Comparison of ENCODE assay signal across 8 cellular contexts in genomic region chr10:100986952-100987684, GRCh38. TPM values are rescaled to one million over a fixed set of nuclear protein-coding genes. Genes with fewer than 3 reads are reported as not detected.
DNase-seq lines count a peak whose midpoint lies in the region; ATAC-seq and TF ChIP-seq lines count a peak whose summit lies in the region.

MRPL43 (minus strand) TSS chr10:100987497; CDS start chr10:100987443, 54 bp downstream.
TWNK (plus strand) TSS chr10:100987543; CDS start chr10:100988211, 668 bp downstream.

- DNase-seq in DMS114 treated with DMSO at 0.1 percent for 48 hours (lab: John Stamatoyannopoulos, UW; ENCODE audit: unreplicated experiment): peak; percentile 82
- DNase-seq in IMR-90: peak; percentile 64
- peak; percentile 87 for DNase-seq in RKO (ENCODE audit: low spot score)
- DNase-seq in activated T-helper 1 cell treated with anti-CD3 and anti-CD28 coated beads, Interleukin-12 subunit alpha, Interleukin-12 subunit beta, Interleukin-2, Interleukin-4 antibody, amounts not matched to agents 30 ng/mL and 10 ng/mL and 1 ng/mL, durations not matched to agents 14 hours and 24 hours and 36 hours (ENCODE audit: low spot score): peak; percentile 80
- DNase-seq in fibroblast of gingiva (ENCODE audit: low read depth): peak; percentile 51
- peak; percentile 79 for DNase-seq in naive B cell
- DNase-seq in stimulated activated effector memory CD8-positive, alpha-beta T cell treated with anti-CD3 and anti-CD28 coated beads, Interleukin-12 subunit alpha, Interleukin-12 subunit beta, amount 100 ng/mL, for 72 hours (ENCODE audit: low spot score in 2 of 2): peak; percentile 65 to 90

- H4K5ac ChIP-seq in IMR-90 (ENCODE audit: low read depth, low read length): peak within 1 kb of the TSS; percentile 96

- no peak for TF ChIP-seq CTCF in IMR-90 (conservative IDR thresholded peaks at IDR 0.05; ENCODE audit: low read depth, low read length)

- peaks cover 31% of the 10 kb centered on the region for H3K36me3 ChIP-seq in IMR-90 (ENCODE audit: control insufficient read depth, insufficient read depth, low read length)

- H3K4me1 Mint-ChIP-seq in activated T-helper 1 cell treated with anti-CD3 and anti-CD28 coated beads, Interleukin-12 subunit alpha, Interleukin-12 subunit beta, Interleukin-2, Interleukin-4 antibody, amounts not matched to agents 30 ng/mL and 10 ng/mL and 1 ng/mL, durations not matched to agents 14 hours and 24 hours and 36 hours (ENCODE audit: low read depth): peaks cover 24% of the 10 kb centered on the region
- peaks cover 29 to 48% (median 36%) of the 10 kb centered on the region in 3 donors for H3K4me1 Mint-ChIP-seq in naive B cell
- peaks cover 53% of the 10 kb centered on the region for H3K4me1 Mint-ChIP-seq in stimulated activated effector memory CD8-positive, alpha-beta T cell treated with anti-CD3 and anti-CD28 coated beads, Interleukin-12 subunit alpha, Interleukin-12 subunit beta, amount 100 ng/mL, for 72 hours

- peaks cover 9% of the 10 kb centered on the region for H3K9me1 ChIP-seq in IMR-90 (ENCODE audit: insufficient read depth, low read length)

- peak within 1 kb of the TSS; percentile 87 for H3K56ac ChIP-seq in IMR-90 (ENCODE audit: extremely low read depth, insufficient read depth, low read length)

- peak within 1 kb of the TSS; percentile 99 for H2AFZ ChIP-seq in IMR-90 (replicated peaks; ENCODE audit: low read length, poor library complexity)

- peak within 1 kb of the TSS; percentile 94 for H3K23ac ChIP-seq in IMR-90 (ENCODE audit: low read depth, low read length)

- H2BK15ac ChIP-seq in IMR-90 (ENCODE audit: low read depth, low read length): 0 out of 3 replicates have a peak within 1 kb of the TSS, but pooled peaks have one; percentile 51

- no peaks in the 10 kb centered on the region for H3K27me3 Mint-ChIP-seq in activated T-helper 1 cell treated with anti-CD3 and anti-CD28 coated beads, Interleukin-12 subunit alpha, Interleukin-12 subunit beta, Interleukin-2, Interleukin-4 antibody, amounts not matched to agents 30 ng/mL and 10 ng/mL and 1 ng/mL, durations not matched to agents 14 hours and 24 hours and 36 hours (ENCODE audit: insufficient read depth)
- no peaks in the 10 kb centered on the region for H3K27me3 Mint-ChIP-seq in naive B cell

- TF ChIP-seq RAD21 in IMR-90 (IDR thresholded peaks at IDR 0.05; ENCODE audit: low read length): no peak

- H4K91ac ChIP-seq in IMR-90 (ENCODE audit: insufficient read depth, low read depth, low read length): peak within 1 kb of the TSS; percentile 95

- H3K4me1 ChIP-seq in IMR-90 (ENCODE audit: control insufficient read depth, insufficient read depth, low read length): peaks cover 8% of the 10 kb centered on the region; the same call in 1 of the 2 replicates

- H3K27ac ChIP-seq in IMR-90 (ENCODE audit: insufficient read depth, low read length): peak within 1 kb of the TSS; percentile 98

- H2BK120ac ChIP-seq in IMR-90 (ENCODE audit: low read depth, low read length): peak within 1 kb of the TSS; percentile 87

- dilution Hi-C loops in IMR-90 (cut with HindIII; ENCODE audit: low sequenced_read_pairs, unreplicated experiment): no loop called here

- WGBS in IMR-90 (ENCODE audit: extremely low coverage in 2 of 2, insufficient read length in 1 of 2), 2 experiments: 1% methylated on average over 60 of the region's 75 CpGs; no CpG with 5 or more reads in 1 of the 2 experiments

- no peaks in the 10 kb centered on the region for H3K9me3 ChIP-seq in IMR-90 (ENCODE audit: control insufficient read depth, insufficient read depth, low read length)

- peak within 1 kb of the TSS; percentile 98 for H3K4me3 Mint-ChIP-seq in activated T-helper 1 cell treated with anti-CD3 and anti-CD28 coated beads, Interleukin-12 subunit alpha, Interleukin-12 subunit beta, Interleukin-2, Interleukin-4 antibody, amounts not matched to agents 30 ng/mL and 10 ng/mL and 1 ng/mL, durations not matched to agents 14 hours and 24 hours and 36 hours
- H3K4me3 Mint-ChIP-seq in naive B cell: peak within 1 kb of the TSS; percentile 93 to 100 (median 98)
- peak within 1 kb of the TSS; percentile 99 for H3K4me3 Mint-ChIP-seq in stimulated activated effector memory CD8-positive, alpha-beta T cell treated with anti-CD3 and anti-CD28 coated beads, Interleukin-12 subunit alpha, Interleukin-12 subunit beta, amount 100 ng/mL, for 72 hours

- H4K8ac ChIP-seq in IMR-90 (ENCODE audit: low read depth in 2 of 2, low read length in 2 of 2): peak within 1 kb of the TSS; percentile 95 to 100

- peak within 1 kb of the TSS; percentile 99 for H3K4ac ChIP-seq in IMR-90 (ENCODE audit: low read depth, low read length)

- no peaks in the 10 kb centered on the region for H3K9me3 Mint-ChIP-seq in activated T-helper 1 cell treated with anti-CD3 and anti-CD28 coated beads, Interleukin-12 subunit alpha, Interleukin-12 subunit beta, Interleukin-2, Interleukin-4 antibody, amounts not matched to agents 30 ng/mL and 10 ng/mL and 1 ng/mL, durations not matched to agents 14 hours and 24 hours and 36 hours
- H3K9me3 Mint-ChIP-seq in naive B cell: peaks cover 0 to 8% (median 0%) of the 10 kb centered on the region in 7 donors
- no peaks in the 10 kb centered on the region for H3K9me3 Mint-ChIP-seq in stimulated activated effector memory CD8-positive, alpha-beta T cell treated with anti-CD3 and anti-CD28 coated beads, Interleukin-12 subunit alpha, Interleukin-12 subunit beta, amount 100 ng/mL, for 72 hours

- POLR2A ChIA-PET in IMR-90 (lab: Charles Lee; ENCODE audit: unreplicated experiment): no interaction called here

- peak within 1 kb of the TSS; percentile 89; the same call in 1 of the 2 replicates for H3K18ac ChIP-seq in IMR-90 (ENCODE audit: low read depth, low read length)

- H2BK20ac ChIP-seq in IMR-90 (ENCODE audit: low read depth, low read length): peak within 1 kb of the TSS; percentile 84; the same call in 1 of the 2 replicates

- H3K4me3 ChIP-seq in IMR-90 (ENCODE audit: insufficient read depth, low read depth, low read length): peak within 1 kb of the TSS; percentile 90

- ATAC-seq in GM21447 (IDR thresholded peaks at IDR 0.05; ENCODE audit: unreplicated experiment) (peak; percentile 87), IMR-90 (ENCODE audit: low read depth) (peak; percentile 94), naive B cell (ENCODE audit: low read depth in 2 of 2) (peak; percentile 96 to 97)
- peak; percentile 95 for ATAC-seq in stimulated activated effector memory CD8-positive, alpha-beta T cell treated with anti-CD3 and anti-CD28 coated beads, Interleukin-12 subunit alpha, Interleukin-12 subunit beta, amount 100 ng/mL, for 72 hours

- CTCF ChIA-PET in IMR-90 (lab: Yijun Ruan, JAX): interaction anchor here (1.5 kb wide), 1 partner anchor 28 kb away, joined by 3 read pairs; no protein-coding TSS in a partner anchor

- peak within 1 kb of the TSS; percentile 88 for H2AK5ac ChIP-seq in IMR-90 (ENCODE audit: low read depth, low read length)

- H2BK5ac ChIP-seq in IMR-90 (ENCODE audit: low read depth, low read length, poor library complexity, severe bottlenecking): peak within 1 kb of the TSS; percentile 96

- no peak; the same call in 1 of the 2 replicates for TF ChIP-seq POLR2A in IMR-90 (IDR thresholded peaks at IDR 0.05; ENCODE audit: low read depth, low read length)

- peak within 1 kb of the TSS; percentile 97 for H3K9ac ChIP-seq in IMR-90 (ENCODE audit: low read depth, low read length)

- peaks cover 60 to 67% of the 10 kb centered on the region in 2 experiments for H3K79me1 ChIP-seq in IMR-90 (ENCODE audit: low read depth in 1 of 2, low read length in 2 of 2)

- H3K4me2 ChIP-seq in IMR-90 (ENCODE audit: low read depth, low read length): peak within 1 kb of the TSS; percentile 99

- BruUV-seq in IMR-90 (replicated peaks; lab: Mats Ljungman, UMichigan): no TSS peak

- peak within 1 kb of the TSS; percentile 99 for H3K14ac ChIP-seq in IMR-90 (replicated peaks; ENCODE audit: low read depth, low read length)

- peaks cover 40% of the 10 kb centered on the region for H3K36me3 Mint-ChIP-seq in activated T-helper 1 cell treated with anti-CD3 and anti-CD28 coated beads, Interleukin-12 subunit alpha, Interleukin-12 subunit beta, Interleukin-2, Interleukin-4 antibody, amounts not matched to agents 30 ng/mL and 10 ng/mL and 1 ng/mL, durations not matched to agents 14 hours and 24 hours and 36 hours (ENCODE audit: low read depth)
- peaks cover 16 to 25% of the 10 kb centered on the region in 2 donors for H3K36me3 Mint-ChIP-seq in naive B cell
- H3K36me3 Mint-ChIP-seq in stimulated activated effector memory CD8-positive, alpha-beta T cell treated with anti-CD3 and anti-CD28 coated beads, Interleukin-12 subunit alpha, Interleukin-12 subunit beta, amount 100 ng/mL, for 72 hours: peaks cover 60% of the 10 kb centered on the region

- intact Hi-C loops in IMR-90 (cut with micrococcal nuclease): no loop called here
- intact Hi-C loops in activated T-helper 1 cell treated with anti-CD3 and anti-CD28 coated beads, Interleukin-12 subunit alpha, Interleukin-12 subunit beta, Interleukin-2, Interleukin-4 antibody, amounts not matched to agents 30 ng/mL and 10 ng/mL and 1 ng/mL, durations not matched to agents 14 hours and 24 hours and 36 hours (cut with micrococcal nuclease): loop anchor here (1.0 kb wide), 5 partner anchors 10 to 451 kb away; partner anchors contain the start of genes PDZD7, SEMA4G and SFXN3

- H2AK9ac ChIP-seq in IMR-90 (replicated peaks; ENCODE audit: low read depth, low read length, poor library complexity): peak within 1 kb of the TSS; percentile 98

- 0 out of 2 replicates have a peak, but pooled peaks cover 3% of the 10 kb centered on the region for H4K20me1 ChIP-seq in IMR-90 (ENCODE audit: insufficient read depth, low read length)

- in situ Hi-C loops in IMR-90 (cut with MboI; ENCODE audit: low sequenced_read_pairs): no loop called here

- H3K27me3 ChIP-seq in IMR-90 (ENCODE audit: control insufficient read depth, insufficient read depth, low read length): no peaks in the 10 kb centered on the region

- peak within 1 kb of the TSS; percentile 85 for H3K27ac Mint-ChIP-seq in activated T-helper 1 cell treated with anti-CD3 and anti-CD28 coated beads, Interleukin-12 subunit alpha, Interleukin-12 subunit beta, Interleukin-2, Interleukin-4 antibody, amounts not matched to agents 30 ng/mL and 10 ng/mL and 1 ng/mL, durations not matched to agents 14 hours and 24 hours and 36 hours
- peak within 1 kb of the TSS; percentile 86 to 97 (median 94) for H3K27ac Mint-ChIP-seq in naive B cell
- peak within 1 kb of the TSS; percentile 97 for H3K27ac Mint-ChIP-seq in stimulated activated effector memory CD8-positive, alpha-beta T cell treated with anti-CD3 and anti-CD28 coated beads, Interleukin-12 subunit alpha, Interleukin-12 subunit beta, amount 100 ng/mL, for 72 hours

RNA-seq across cellular contexts. Expression of gene MRPL43, which starts in this region (rescaled TPM):
- 56.4 and 61.3 TPM in 2 replicates for total RNA-seq in IMR-90 (2012; rRNA removed)
- polyA plus RNA-seq in IMR-90 (2012; rRNA removed): 142 and 184 TPM in 2 replicates
- polyA plus RNA-seq in IMR-90 (2012; cell fraction: cytosol; rRNA removed): 193 and 243 TPM in 2 replicates
- 68.3 and 147 TPM in 2 replicates for polyA plus RNA-seq in IMR-90 (2012; cell fraction: nucleus; rRNA removed; ENCODE audit: low replicate concordance)
- total RNA-seq in activated T-helper 1 cell treated with anti-CD3 and anti-CD28 coated beads, Interleukin-12 subunit alpha, Interleukin-12 subunit beta, Interleukin-2, Interleukin-4 antibody, amounts not matched to agents 30 ng/mL and 10 ng/mL and 1 ng/mL, durations not matched to agents 14 hours and 24 hours and 36 hours: 61.5 and 63.2 TPM in 2 replicates
- 100 to 1,000 TPM in 4 of 6 donors, 10 to 100 TPM in 2; 74.4 to 125 (median 113) TPM for polyA plus RNA-seq in naive B cell (ENCODE audit: low read depth in 6 of 6)

RNA-seq across cellular contexts. Expression of gene TWNK, which starts in this region (rescaled TPM):
- total RNA-seq in IMR-90 (2012; rRNA removed): 8.8 and 8.9 TPM in 2 replicates
- polyA plus RNA-seq in IMR-90 (2012; rRNA removed) (7.5 and 7.7 TPM in 2 replicates), naive B cell (ENCODE audit: low read depth in 6 of 6) (10 to 100 TPM in 2 of 6 donors, 1 to 10 TPM in 3, not detected in 1; 5.5 to 13.3 (median 8.1) TPM)
- polyA plus RNA-seq in IMR-90 (2012; cell fraction: cytosol; rRNA removed): 3.0 and 6.6 TPM in 2 replicates
- 2.6 and 5.5 TPM in 2 replicates for polyA plus RNA-seq in IMR-90 (2012; cell fraction: nucleus; rRNA removed; ENCODE audit: low replicate concordance)
- 41.1 and 42.3 TPM in 2 replicates for total RNA-seq in activated T-helper 1 cell treated with anti-CD3 and anti-CD28 coated beads, Interleukin-12 subunit alpha, Interleukin-12 subunit beta, Interleukin-2, Interleukin-4 antibody, amounts not matched to agents 30 ng/mL and 10 ng/mL and 1 ng/mL, durations not matched to agents 14 hours and 24 hours and 36 hours

Comparison
In these comparisons a context has a peak if more than half of its experiments do, and no peak if none do; other contexts are left out.
1. Peak in every context shown above with its lines: DNase-seq, ATAC-seq, H3K4me3 ChIP-seq and H3K27ac ChIP-seq.